In genomic region chr12:31736472-31736871, GRCh38 we compare ENCODE assay signal across 8 cellular contexts. TPM values are rescaled to one million over a fixed set of nuclear protein-coding genes. Genes with fewer than 3 reads are reported as not detected.
DNase-seq lines count a peak whose midpoint lies in the region; ATAC-seq and TF ChIP-seq lines count a peak whose summit lies in the region.

No MANE protein-coding gene starts in this region.

- H3K4me1 ChIP-seq in PC-9 (replicated peaks; ENCODE audit: insufficient read depth) (peaks cover 32% of the 10 kb centered on the region), smooth muscle cell (ENCODE audit: low read depth) (peaks cover 8% of the 10 kb centered on the region), lower lobe of right lung (peaks cover 25% of the 10 kb centered on the region), testis (peaks cover 13% of the 10 kb centered on the region)

- peaks cover 2% of the 10 kb centered on the region for H3K36me3 Mint-ChIP-seq in activated naive CD8-positive, alpha-beta T cell

- peaks cover 67% of the 10 kb centered on the region for H3K4me1 Mint-ChIP-seq in activated naive CD8-positive, alpha-beta T cell (ENCODE audit: low read depth)

- DNase-seq in PC-9 (peak; percentile 36 to 61), smooth muscle cell (lab: John Stamatoyannopoulos, UW; ENCODE audit: unreplicated experiment) (no peak), lower lobe of right lung (no peak), testis (no peak), occipital lobe (lab: John Stamatoyannopoulos, UW) (no peak)

- H3K9me2 ChIP-seq in PC-9 (ENCODE audit: insufficient read depth): no peaks in the 10 kb centered on the region

- TF ChIP-seq POLR2A in testis (IDR thresholded peaks at IDR 0.05): no peak

- peak overlapping the region; percentile 72 for H3K9ac ChIP-seq in smooth muscle cell (ENCODE audit: low read depth)

- H3K4me3 ChIP-seq in PC-9 (no peak overlapping the region), smooth muscle cell (no peak overlapping the region), lower lobe of right lung (no peak overlapping the region), testis (no peak overlapping the region)

- CTCF ChIA-PET in PC-9 (lab: Charles Lee): no interaction called here

- POLR2A ChIA-PET in PC-9 (lab: Charles Lee; ENCODE audit: unreplicated experiment): no interaction called here

- no peaks in the 10 kb centered on the region for H3K27me3 Mint-ChIP-seq in activated naive CD8-positive, alpha-beta T cell

- H3F3A ChIP-seq in PC-9 (ENCODE audit: insufficient read depth, low read depth): peaks cover 32% of the 10 kb centered on the region
- H3F3A ChIP-seq in smooth muscle cell (ENCODE audit: low read depth): peaks cover 28% of the 10 kb centered on the region

- no peaks in the 10 kb centered on the region for H3K36me3 ChIP-seq in PC-9 (ENCODE audit: low read depth)
- no peaks in the 10 kb centered on the region for H3K36me3 ChIP-seq in smooth muscle cell (ENCODE audit: low read depth)
- H3K36me3 ChIP-seq in lower lobe of right lung: no peaks in the 10 kb centered on the region
- no peaks in the 10 kb centered on the region for H3K36me3 ChIP-seq in testis (ENCODE audit: low read depth, missing control alignments)

- intact Hi-C loops in PC-9 (cut with micrococcal nuclease; ENCODE audit: unreplicated experiment): no loop called here
- intact Hi-C loops in lower lobe of right lung (cut with DNase I): no loop called here
- intact Hi-C loops in testis (cut with DNase I; ENCODE audit: low total_unique reads): no loop called here

- no peak overlapping the region for H3K4me2 ChIP-seq in PC-9
- H3K4me2 ChIP-seq in smooth muscle cell: peak overlapping the region; percentile 67

- ATAC-seq in GM18517 (IDR thresholded peaks at IDR 0.05; ENCODE audit: unreplicated experiment) (peak; percentile 42), lower lobe of right lung (no peak), HG02571 (IDR thresholded peaks at IDR 0.05; ENCODE audit: unreplicated experiment) (no peak)

- peak overlapping the region; percentile 36 for H3K4me3 Mint-ChIP-seq in activated naive CD8-positive, alpha-beta T cell

- no peaks in the 10 kb centered on the region for H3K9me3 Mint-ChIP-seq in activated naive CD8-positive, alpha-beta T cell (ENCODE audit: low read depth)

- BruUV-seq in PC-9 (replicated peaks; lab: Mats Ljungman, UMichigan): no TSS peak

- H3K79me2 ChIP-seq in PC-9 (ENCODE audit: low read depth) (no peaks in the 10 kb centered on the region), smooth muscle cell (ENCODE audit: low read depth) (no peaks in the 10 kb centered on the region)

- no peak overlapping the region for H3K27ac ChIP-seq in PC-9
- peak overlapping the region; percentile 87 for H3K27ac ChIP-seq in smooth muscle cell (ENCODE audit: low read depth)
- no peak overlapping the region for H3K27ac ChIP-seq in lower lobe of right lung
- no peak overlapping the region for H3K27ac ChIP-seq in testis

- H3K27me3 ChIP-seq in PC-9 (ENCODE audit: insufficient read depth, low read depth) (no peaks in the 10 kb centered on the region), smooth muscle cell (ENCODE audit: low read depth) (no peaks in the 10 kb centered on the region), lower lobe of right lung (ENCODE audit: low read depth) (no peaks in the 10 kb centered on the region), testis (no peaks in the 10 kb centered on the region)

- H2AFZ ChIP-seq in PC-9 (no peak overlapping the region), smooth muscle cell (ENCODE audit: low read depth) (no peak overlapping the region)

- H3K9me3 ChIP-seq in PC-9 (ENCODE audit: insufficient read depth, low read depth): peaks cover 13% of the 10 kb centered on the region
- H3K9me3 ChIP-seq in smooth muscle cell (replicated peaks; ENCODE audit: low read depth): no peaks in the 10 kb centered on the region
- H3K9me3 ChIP-seq in lower lobe of right lung: no peaks in the 10 kb centered on the region
- no peaks in the 10 kb centered on the region for H3K9me3 ChIP-seq in testis

- no peak for TF ChIP-seq CTCF in PC-9 (conservative IDR thresholded peaks at IDR 0.05)
- TF ChIP-seq CTCF in smooth muscle cell (IDR thresholded peaks at IDR 0.05; ENCODE audit: borderline replicate concordance, insufficient read depth, poor library complexity, severe bottlenecking): no peak
- no peak for TF ChIP-seq CTCF in lower lobe of right lung (IDR thresholded peaks at IDR 0.05)
- no peak for TF ChIP-seq CTCF in testis (IDR thresholded peaks at IDR 0.05)

- peak overlapping the region; percentile 87 for H3K27ac Mint-ChIP-seq in activated naive CD8-positive, alpha-beta T cell

- H4K20me1 ChIP-seq in PC-9 (ENCODE audit: insufficient read depth): no peaks in the 10 kb centered on the region
- no peaks in the 10 kb centered on the region for H4K20me1 ChIP-seq in smooth muscle cell (ENCODE audit: low read depth)

RNA-seq across cellular contexts. Expression of gene AMN1, which starts 7.7 kb away (rescaled TPM):
- 6.2 and 7.4 TPM in 2 replicates for total RNA-seq in PC-9 (2021)
- 11.2 and 12.0 TPM in 2 replicates for total RNA-seq in smooth muscle cell
- 7.3 and 11.1 TPM in 2 replicates for polyA plus RNA-seq in smooth muscle cell
- total RNA-seq in lower lobe of right lung: 7.7 TPM
- total RNA-seq in testis: 10 to 100 TPM; 44.9 to 51.1 TPM
- 127 TPM for polyA plus RNA-seq in testis (ENCODE audit: insufficient read depth, low read depth, low replicate concordance)
- 94.1 TPM for total RNA-seq in occipital lobe

Comparison
In these comparisons a context has a peak if more than half of its experiments do, and no peak if none do; other contexts are left out.
1. DNase-seq: peak in PC-9 (2 of 2); none in smooth muscle cell (single experiment), lower lobe of right lung (single experiment), testis (single experiment) and occipital lobe (single experiment).